In the genomic region with DNA sequence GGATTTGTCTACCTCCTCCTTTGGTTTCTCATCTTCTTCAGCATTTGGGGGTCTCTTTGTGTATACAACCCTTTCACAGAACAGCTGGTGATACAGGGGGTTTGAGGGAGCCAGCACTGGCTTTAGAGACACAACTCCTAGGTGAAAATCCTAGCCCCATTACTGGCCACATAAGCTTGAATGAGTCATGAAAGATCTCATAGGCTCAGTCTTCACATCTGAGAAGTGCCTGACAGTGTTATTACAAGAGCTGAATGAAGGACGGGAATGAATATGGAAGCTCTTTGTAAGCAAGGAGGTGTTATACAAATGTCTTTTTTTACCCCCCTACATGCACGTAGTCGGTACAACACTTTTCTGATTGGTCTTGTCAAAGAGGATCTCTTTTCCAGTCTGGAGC, we compare ENCODE assay signal across 27 cellular contexts. TPM values are rescaled to one million over a fixed set of nuclear protein-coding genes. Genes with fewer than 3 reads are reported as not detected.
"Had no signal": no experiment of that assay in that cellular context is flagged by ENCODE, and none has a peak within 500 bp of the region (broad histone marks: within the 10 kb centered on the region; RNA-seq: fewer than 3 reads in every experiment).

No MANE protein-coding gene starts in this region.

- H3K9me3 Mint-ChIP-seq: activated CD4-positive, alpha-beta memory T cell treated with anti-CD3 and anti-CD28 coated beads, Interleukin-2, amount 10 ng/mL, durations not matched to agents 7 days and 5 days; activated CD4-positive, alpha-beta T cell treated with anti-CD3 and anti-CD28 coated beads, Interleukin-2, amount 10 ng/mL, durations not matched to agents 24 days and 14 days; activated naive CD4-positive, alpha-beta T cell treated with anti-CD3 and anti-CD28 coated beads, Interleukin-2, amount 10 ng/mL, durations not matched to agents 7 days and 5 days had no signal

- H3K9me3 ChIP-seq: thyroid gland, upper lobe of right lung had no signal

- H3K27me3 ChIP-seq: thyroid gland had no signal

- DNase-seq: activated CD4-positive, alpha-beta memory T cell treated with anti-CD3 and anti-CD28 coated beads, Interleukin-2, amount 10 ng/mL, durations not matched to agents 7 days and 5 days; activated CD4-positive, alpha-beta T cell treated with anti-CD3 and anti-CD28 coated beads, Interleukin-2, amount 10 ng/mL, durations not matched to agents 24 days and 14 days; activated effector memory CD4-positive, alpha-beta T cell treated with anti-CD3 and anti-CD28 coated beads, Interleukin-2, amount 50 U/mL, for 16 hours; activated naive CD4-positive, alpha-beta T cell treated with anti-CD3 and anti-CD28 coated beads, Interleukin-2, amount 10 ng/mL, durations not matched to agents 7 days and 5 days; amygdala; effector CD8-positive, alpha-beta T cell; hippocampal formation; left colon; mesendoderm; naive B cell; stimulated activated CD4-positive, alpha-beta T cell treated with anti-CD3 and anti-CD28 coated beads, Interleukin-12 subunit alpha, Interleukin-12 subunit beta, amount 100 ng/mL, for 4 hours; stimulated activated CD4-positive, alpha-beta T cell treated with anti-CD3 and anti-CD28 coated beads, Interleukin-4, amount 100 ng/mL, for 4 hours; stimulated activated naive CD8-positive, alpha-beta T cell treated with anti-CD3 and anti-CD28 coated beads, Interleukin-15, Interleukin-2, amounts not matched to agents 100 U/mL and 50 U/mL, for 24 hours; thyroid gland; upper lobe of right lung had no signal

- H3K27ac ChIP-seq: cardiac muscle cell, right atrium auricular region, thyroid gland, upper lobe of right lung, VCaP had no signal

- H3K4me3 Mint-ChIP-seq: activated CD4-positive, alpha-beta memory T cell treated with anti-CD3 and anti-CD28 coated beads, Interleukin-2, amount 10 ng/mL, durations not matched to agents 7 days and 5 days; activated CD4-positive, alpha-beta T cell treated with anti-CD3 and anti-CD28 coated beads, Interleukin-2, amount 10 ng/mL, durations not matched to agents 24 days and 14 days; activated naive CD4-positive, alpha-beta T cell treated with anti-CD3 and anti-CD28 coated beads, Interleukin-2, amount 10 ng/mL, durations not matched to agents 7 days and 5 days; dendritic cell treated with granulocyte-macrophage colony-stimulating factor and Interleukin-4, amounts not matched to agents 40 ng/mL and 50 ng/mL, for 4 days; naive B cell; neural crest cell had no signal

- H3K4me3 ChIP-seq: cardiac muscle cell, right atrium auricular region, thyroid gland, upper lobe of right lung had no signal

- H3K27ac Mint-ChIP-seq: activated CD4-positive, alpha-beta memory T cell treated with anti-CD3 and anti-CD28 coated beads, Interleukin-2, amount 10 ng/mL, durations not matched to agents 7 days and 5 days; activated CD4-positive, alpha-beta T cell treated with anti-CD3 and anti-CD28 coated beads, Interleukin-2, amount 10 ng/mL, durations not matched to agents 24 days and 14 days; activated naive CD4-positive, alpha-beta T cell treated with anti-CD3 and anti-CD28 coated beads, Interleukin-2, amount 10 ng/mL, durations not matched to agents 7 days and 5 days; dendritic cell treated with granulocyte-macrophage colony-stimulating factor and Interleukin-4, amounts not matched to agents 40 ng/mL and 50 ng/mL, for 4 days; naive B cell; progenitor cell of endocrine pancreas had no signal

- ATAC-seq: activated CD4-positive, CD25-positive, alpha-beta regulatory T cell treated with anti-CD3 and anti-CD28 coated beads, Interleukin-2, amount 50 U/mL, for 24 hours; esophagus mucosa; left colon; stimulated activated naive CD8-positive, alpha-beta T cell treated with anti-CD3 and anti-CD28 coated beads, Interleukin-15, Interleukin-2, amounts not matched to agents 100 U/mL and 50 U/mL, for 24 hours; upper lobe of right lung had no signal

- H3K36me3 ChIP-seq: cardiac muscle cell, right atrium auricular region, thyroid gland, upper lobe of right lung had no signal

RNA-seq across cellular contexts. Expression of a gene that starts 1.7 kb away (rescaled TPM):
- total RNA-seq: activated CD4-positive, alpha-beta memory T cell treated with anti-CD3 and anti-CD28 coated beads, Interleukin-2, amount 10 ng/mL, durations not matched to agents 7 days and 5 days; cardiac muscle cell; chondrocyte; frontal cortex; neural crest cell; right atrium auricular region; subcutaneous adipose tissue; T-helper 2 cell treated with Interferon-gamma antibody and Interleukin-4, amounts not matched to agents 100 ng/mL and 5 ng/mL, for 36 hours had no signal
- polyA plus RNA-seq: cardiac muscle cell had no signal
